9 cellular contexts compared by ENCODE assay signal in genomic region chr22:21816472-21816786, GRCh38. TPM values are rescaled to one million over a fixed set of nuclear protein-coding genes. Genes with fewer than 3 reads are reported as not detected.
DNase-seq lines count a peak whose midpoint lies in the region; ATAC-seq, FAIRE-seq and TF ChIP-seq lines count a peak whose summit lies in the region.
"Had no signal": no experiment of that assay in that cellular context is flagged by ENCODE, and none has a peak within 500 bp of the region (broad histone marks: within the 10 kb centered on the region; RNA-seq: fewer than 3 reads in every experiment).

No MANE protein-coding gene starts in this region.

- peak overlapping the region; percentile 90 to 99 (median 98) for H3K27ac Mint-ChIP-seq in CD4-positive, CD25-positive, alpha-beta regulatory T cell
- peak overlapping the region; percentile 95 for H3K27ac Mint-ChIP-seq in chondrocyte (ENCODE audit: unreplicated experiment)

- no peak for DNase-seq in CD4-positive, CD25-positive, alpha-beta regulatory T cell
- no peak for DNase-seq in NB4 (ENCODE audit: low read depth)
- DNase-seq in chondrocyte (ENCODE audit: low spot score): no peak
- DNase-seq in pancreas: no peak
- no peak for DNase-seq in SIG-M5 treated with dmso at 0.1 percent for 504 hours (lab: John Stamatoyannopoulos, UW; ENCODE audit: unreplicated experiment)
- DNase-seq in SIG-M5 (lab: John Stamatoyannopoulos, UW): no peak
- DNase-seq in left lobe of liver (ENCODE audit: low spot score): no peak

- H3K4me3 ChIP-seq in CD4-positive, CD25-positive, alpha-beta regulatory T cell (ENCODE audit: low read depth, low read length): peak overlapping the region; percentile 70
- peak overlapping the region; percentile 6 for H3K4me3 ChIP-seq in NB4 (ENCODE audit: low read depth, low read length)
- H3K4me3 ChIP-seq in pancreas: no peak overlapping the region

- peaks cover 3% of the 10 kb centered on the region for H3K36me3 Mint-ChIP-seq in CD4-positive, CD25-positive, alpha-beta regulatory T cell
- peaks cover 2% of the 10 kb centered on the region for H3K36me3 Mint-ChIP-seq in chondrocyte (ENCODE audit: low read depth)

- peak overlapping the region; percentile 64 to 93 (median 79) for H3K4me3 Mint-ChIP-seq in CD4-positive, CD25-positive, alpha-beta regulatory T cell
- H3K4me3 Mint-ChIP-seq in chondrocyte (ENCODE audit: unreplicated experiment): no peak overlapping the region

- intact Hi-C loops in pancreas (cut with DNase I): no loop called here

- H3K27me3 ChIP-seq in CD4-positive, CD25-positive, alpha-beta regulatory T cell (ENCODE audit: control insufficient read depth, insufficient read depth, low read length): no peaks in the 10 kb centered on the region
- no peaks in the 10 kb centered on the region for H3K27me3 ChIP-seq in pancreas

- H3K9me3 ChIP-seq in CD4-positive, CD25-positive, alpha-beta regulatory T cell (ENCODE audit: control insufficient read depth in 2 of 2, low read length in 2 of 2): no peaks in the 10 kb centered on the region
- no peaks in the 10 kb centered on the region for H3K9me3 ChIP-seq in pancreas

- peaks cover 54% of the 10 kb centered on the region for H3K4me1 ChIP-seq in CD4-positive, CD25-positive, alpha-beta regulatory T cell (ENCODE audit: control insufficient read depth, insufficient read depth, low read length, poor library complexity, severe bottlenecking)
- H3K4me1 ChIP-seq in pancreas: peaks cover 0 to 16% (median 13%) of the 10 kb centered on the region in 3 donors

- H3K27me3 Mint-ChIP-seq in CD4-positive, CD25-positive, alpha-beta regulatory T cell: no peaks in the 10 kb centered on the region
- H3K27me3 Mint-ChIP-seq in chondrocyte (ENCODE audit: low read depth): no peaks in the 10 kb centered on the region

- TF ChIP-seq POLR2A in NB4 (IDR thresholded peaks at IDR 0.05; ENCODE audit: extremely low read depth, insufficient read length): no peak

- FAIRE-seq in pancreas (lab: Jason Lieb, UNC): peak; percentile 88
- FAIRE-seq: H1 had no signal

- H3K36me3 ChIP-seq in CD4-positive, CD25-positive, alpha-beta regulatory T cell (ENCODE audit: control insufficient read depth, insufficient read depth, low read length): no peaks in the 10 kb centered on the region
- no peaks in the 10 kb centered on the region for H3K36me3 ChIP-seq in pancreas

- no peaks in the 10 kb centered on the region for H3K9me3 Mint-ChIP-seq in CD4-positive, CD25-positive, alpha-beta regulatory T cell
- H3K9me3 Mint-ChIP-seq in chondrocyte (ENCODE audit: low read depth): peaks cover 4% of the 10 kb centered on the region

- peaks cover 42 to 85% (median 58%) of the 10 kb centered on the region in 4 donors for H3K4me1 Mint-ChIP-seq in CD4-positive, CD25-positive, alpha-beta regulatory T cell
- H3K4me1 Mint-ChIP-seq in chondrocyte (ENCODE audit: low read depth): peaks cover 39% of the 10 kb centered on the region

- TF ChIP-seq CTCF in NB4 (IDR thresholded peaks at IDR 0.05; ENCODE audit: low read depth, low read length) (no peak), chondrocyte (IDR thresholded peaks at IDR 0.05) (no peak), pancreas (IDR thresholded peaks at IDR 0.05) (no peak)

- WGBS in pancreas, 2 donors: 8 to 14% methylated on average over 2 of the region's 2 CpGs

- ATAC-seq in CD4-positive, CD25-positive, alpha-beta regulatory T cell (ENCODE audit: low read depth in 2 of 2): no peak
- ATAC-seq in pancreas (no peak), HG03045 (IDR thresholded peaks at IDR 0.05; ENCODE audit: unreplicated experiment) (no peak), left lobe of liver (no peak)

- peak overlapping the region; percentile 87 for H3K27ac ChIP-seq in CD4-positive, CD25-positive, alpha-beta regulatory T cell (ENCODE audit: insufficient read depth, low read length, poor library complexity, severe bottlenecking)
- peak overlapping the region; percentile 5 to 84 (median 73) for H3K27ac ChIP-seq in pancreas

RNA-seq across cellular contexts. Expression of gene MAPK1, which starts 51.0 kb away (rescaled TPM):
- 88.0 TPM for total RNA-seq in CD4-positive, CD25-positive, alpha-beta regulatory T cell
- 10 to 100 TPM; 46.5 to 81.3 (median 64.7) TPM for polyA plus RNA-seq in CD4-positive, CD25-positive, alpha-beta regulatory T cell
- 139 to 157 TPM (median 156 TPM) in 3 replicates for total RNA-seq in chondrocyte
- 10 to 100 TPM; 50.6 to 85.7 (median 69.7) TPM for total RNA-seq in pancreas
- polyA plus RNA-seq in pancreas: 10 to 100 TPM in 1 of 2 donors, 1 to 10 TPM in 1; 7.0 to 10.9 TPM
- 54.3 TPM for total RNA-seq in left lobe of liver

Comparison
In these comparisons a context has a peak if more than half of its experiments do, and no peak if none do; other contexts are left out.
1. H3K4me3 ChIP-seq: peak in CD4-positive, CD25-positive, alpha-beta regulatory T cell (single experiment) and NB4 (single experiment); none in pancreas (0 of 4).